Comparison of ENCODE assay signal across 8 cellular contexts in genomic region chr16:29284746-29285145, GRCh38.
A peak's percentile ranks its signal among the peaks of the same experiment; 100 is the strongest.
DNase-seq lines count a peak whose midpoint lies in the region; ATAC-seq, FAIRE-seq and TF ChIP-seq lines count a peak whose summit lies in the region.
"Not testable (repeated sequence)": the region's sequence is repeated elsewhere in the genome, so short reads cannot be mapped to it uniquely, and the experiment has no call there.

No MANE protein-coding gene starts in this region.

- H3K9me3 Mint-ChIP-seq in astrocyte (ENCODE audit: unreplicated experiment); stimulated activated naive B cell treated with anti-CD40 and anti-IgM and Interleukin-4, amounts not matched to agents 10 μg/mL and 1 μg/mL and 100 μg/mL, for 72 hours: not testable (repeated sequence)

- peak overlapping the region; percentile 55 for H4K91ac ChIP-seq in IMR-90 (ENCODE audit: insufficient read depth, low read depth, low read length)

- H3K9me1 ChIP-seq in IMR-90 (ENCODE audit: insufficient read depth, low read length); endothelial cell of umbilical vein (replicated peaks; ENCODE audit: control insufficient read depth, extremely low read depth, insufficient read depth, low read length): not testable (repeated sequence)

- peak overlapping the region; percentile 73 to 87 (median 81) for H3K4me2 ChIP-seq in BLaER1 treated with 17β-estradiol and CSF1 and Interleukin-3, amounts not matched to agents 10 nM and 100 nM
- H3K4me2 ChIP-seq in IMR-90 (ENCODE audit: low read depth, low read length); endothelial cell of umbilical vein (ENCODE audit: insufficient read depth, low read length): not testable (repeated sequence)
- H3K4me2 ChIP-seq in astrocyte (ENCODE audit: low read length) (peak overlapping the region; percentile 38), osteoblast (ENCODE audit: insufficient read depth, low read length) (peak overlapping the region; percentile 53)

- H4K8ac ChIP-seq in IMR-90 (ENCODE audit: low read depth in 2 of 2, low read length in 2 of 2) = peak overlapping the region in 1 of 2 experiments; percentile 64; a peak in 1 of 4 replicates

- H2AK9ac ChIP-seq in IMR-90 (replicated peaks; ENCODE audit: low read depth, low read length, poor library complexity) = not testable (repeated sequence)

- in situ Hi-C loops in IMR-90 (cut with MboI; ENCODE audit: low sequenced_read_pairs) = not testable (repeated sequence)

- peak overlapping the region; percentile 80; the same call in 1 of the 3 replicates for H2BK15ac ChIP-seq in IMR-90 (ENCODE audit: low read depth, low read length)

- H3K79me1 ChIP-seq in IMR-90 (ENCODE audit: low read depth in 1 of 2, low read length in 2 of 2) = not testable (repeated sequence)

- H2BK20ac ChIP-seq in IMR-90 (ENCODE audit: low read depth, low read length) = peak overlapping the region; percentile 72; the same call in 1 of the 2 replicates

- H3K4ac ChIP-seq in IMR-90 (ENCODE audit: low read depth, low read length) = peak overlapping the region; percentile 7; the same call in 1 of the 2 replicates

- not testable (repeated sequence) for TF ChIP-seq CTCF in IMR-90 (conservative IDR thresholded peaks at IDR 0.05; ENCODE audit: low read depth, low read length); astrocyte (IDR thresholded peaks at IDR 0.05; ENCODE audit: insufficient read depth, low read depth, low read length); endothelial cell of umbilical vein (IDR thresholded peaks at IDR 0.05; ENCODE audit: extremely low read depth in 1 of 2, insufficient read depth in 1 of 2, low read depth in 1 of 2, low read length in 2 of 2); osteoblast (IDR thresholded peaks at IDR 0.05; ENCODE audit: extremely low read depth, low read depth, low read length)

- H3K27me3 ChIP-seq in BLaER1 treated with 17β-estradiol and CSF1 and Interleukin-3, amounts not matched to agents 10 nM and 100 nM = peaks cover 0 to 31% (median 0%) of the 10 kb centered on the region in 11 experiments; a peak in 3 of 22 replicates
- not testable (repeated sequence) for H3K27me3 ChIP-seq in IMR-90 (ENCODE audit: control insufficient read depth, insufficient read depth, low read length); astrocyte (ENCODE audit: insufficient read depth, low read length); endothelial cell of umbilical vein (ENCODE audit: control insufficient read depth in 2 of 2, insufficient read depth in 2 of 2, low read length in 2 of 2); osteoblast (ENCODE audit: insufficient read depth, low read length)

- TF ChIP-seq RAD21 in IMR-90 (IDR thresholded peaks at IDR 0.05; ENCODE audit: low read length) = not testable (repeated sequence)

- H3K79me2 ChIP-seq in astrocyte (ENCODE audit: insufficient read depth, low read length); endothelial cell of umbilical vein (ENCODE audit: control insufficient read depth, insufficient read depth, low read length); osteoblast (ENCODE audit: insufficient read depth, low read length): not testable (repeated sequence)

- CTCF ChIA-PET in IMR-90 (lab: Yijun Ruan, JAX); endothelial cell of umbilical vein (lab: Charles Lee): not testable (repeated sequence)

- H3K4me1 Mint-ChIP-seq in astrocyte (ENCODE audit: low read depth, unreplicated experiment) = peaks cover 12% of the 10 kb centered on the region
- H3K4me1 Mint-ChIP-seq in stimulated activated naive B cell treated with anti-CD40 and anti-IgM and Interleukin-4, amounts not matched to agents 10 μg/mL and 1 μg/mL and 100 μg/mL, for 72 hours = peaks cover 26 to 55% of the 10 kb centered on the region in 2 donors

- H3K9me3 ChIP-seq in BLaER1 treated with 17β-estradiol and CSF1 and Interleukin-3, amounts not matched to agents 10 nM and 100 nM (replicated peaks in 1 of 11) = peaks cover 0 to 15% (median 0%) of the 10 kb centered on the region in 11 experiments; a peak in 4 of 22 replicates
- not testable (repeated sequence) for H3K9me3 ChIP-seq in IMR-90 (ENCODE audit: control insufficient read depth, insufficient read depth, low read length); astrocyte (ENCODE audit: insufficient read depth, low read depth, low read length); endothelial cell of umbilical vein (replicated peaks; ENCODE audit: control insufficient read depth, insufficient read depth, low read length); mesodermal cell (ENCODE audit: control insufficient read depth, low read length); osteoblast (ENCODE audit: low read depth, low read length)

- ATAC-seq in IMR-90 (ENCODE audit: low read depth) = not testable (repeated sequence)
- ATAC-seq in activated CD4-positive, CD25-positive, alpha-beta regulatory T cell treated with anti-CD3 and anti-CD28 coated beads, Interleukin-2, amount 50 U/mL, for 24 hours = peak; percentile 36 to 44
- ATAC-seq in stimulated activated naive B cell treated with anti-CD40 and anti-IgM and Interleukin-4, amounts not matched to agents 10 μg/mL and 1 μg/mL and 100 μg/mL, for 72 hours (replicated peaks) = peak; percentile 91 to 92

- dilution Hi-C loops in IMR-90 (cut with HindIII; ENCODE audit: low sequenced_read_pairs, unreplicated experiment); endothelial cell of umbilical vein (cut with MboI; ENCODE audit: extremely low pct_ligation_motif_present, low sequenced_read_pairs): not testable (repeated sequence)

- not testable (repeated sequence) for H3K4me3 Mint-ChIP-seq in astrocyte (ENCODE audit: unreplicated experiment)
- peak overlapping the region; percentile 14 to 66 for H3K4me3 Mint-ChIP-seq in stimulated activated naive B cell treated with anti-CD40 and anti-IgM and Interleukin-4, amounts not matched to agents 10 μg/mL and 1 μg/mL and 100 μg/mL, for 72 hours

- DNase-seq in IMR-90; astrocyte (ENCODE audit: low read depth); endothelial cell of umbilical vein (ENCODE audit: low read depth, low spot score); osteoblast (ENCODE audit: insufficient read length, low spot score, missing footprints): not testable (repeated sequence)
- DNase-seq in stimulated activated naive B cell treated with anti-CD40 and anti-IgM and Interleukin-4, amounts not matched to agents 10 μg/mL and 1 μg/mL and 100 μg/mL, for 72 hours = peak; percentile 43

- H3K27ac ChIP-seq in BLaER1 treated with 17β-estradiol and CSF1 and Interleukin-3, amounts not matched to agents 10 nM and 100 nM = peak overlapping the region in 8 of 11 experiments; percentile 32 to 74 (median 57); a peak in 14 of 22 replicates
- H3K27ac ChIP-seq in IMR-90 (ENCODE audit: insufficient read depth, low read length); astrocyte (ENCODE audit: low read depth, low read length); endothelial cell of umbilical vein (ENCODE audit: insufficient read depth, low read depth, low read length); osteoblast (ENCODE audit: low read depth, low read length): not testable (repeated sequence)
- H3K27ac ChIP-seq in mesodermal cell (ENCODE audit: low read depth, low read length, severe bottlenecking) = peak overlapping the region; percentile 81

- not testable (repeated sequence) for H2BK120ac ChIP-seq in IMR-90 (ENCODE audit: low read depth, low read length)

- H3K4me1 ChIP-seq in BLaER1 treated with 17β-estradiol and CSF1 and Interleukin-3, amounts not matched to agents 10 nM and 100 nM = peaks cover 33 to 65% (median 54%) of the 10 kb centered on the region in 10 experiments
- H3K4me1 ChIP-seq in IMR-90 (ENCODE audit: control insufficient read depth, insufficient read depth, low read length) (peaks cover 14% of the 10 kb centered on the region), mesodermal cell (ENCODE audit: control insufficient read depth, insufficient read depth, low read length, poor library complexity, severe bottlenecking) (peaks cover 16% of the 10 kb centered on the region)
- H3K4me1 ChIP-seq in astrocyte (ENCODE audit: insufficient read depth, low read length); endothelial cell of umbilical vein (ENCODE audit: control insufficient read depth, extremely low read depth, insufficient read depth, low read length); osteoblast (ENCODE audit: insufficient read depth, low read length): not testable (repeated sequence)

- H4K20me1 ChIP-seq in BLaER1 treated with 17β-estradiol and CSF1 and Interleukin-3, amounts not matched to agents 10 nM and 100 nM; IMR-90 (ENCODE audit: insufficient read depth, low read length); astrocyte (ENCODE audit: insufficient read depth, low read length); endothelial cell of umbilical vein (replicated peaks; ENCODE audit: control insufficient read depth, extremely low read depth, insufficient read depth, low read length); osteoblast (ENCODE audit: insufficient read depth, low read length): not testable (repeated sequence)

- peak overlapping the region in 5 of 10 experiments; percentile 9 to 48 (median 42); a peak in 5 of 20 replicates for H3K4me3 ChIP-seq in BLaER1 treated with 17β-estradiol and CSF1 and Interleukin-3, amounts not matched to agents 10 nM and 100 nM
- H3K4me3 ChIP-seq in IMR-90 (ENCODE audit: insufficient read depth, low read depth, low read length); astrocyte (ENCODE audit: insufficient read depth, low read depth, low read length); endothelial cell of umbilical vein (replicated peaks in 1 of 3; ENCODE audit: insufficient read depth in 1 of 3, low read depth in 1 of 3, low read length in 3 of 3); mesodermal cell (ENCODE audit: extremely low read depth, insufficient read depth, low read length, poor library complexity, severe bottlenecking): not testable (repeated sequence)
- peak overlapping the region; percentile 46 for H3K4me3 ChIP-seq in osteoblast (ENCODE audit: insufficient read depth, low read length)

- peak overlapping the region in 9 of 11 experiments; percentile 15 to 62 (median 50); a peak in 9 of 22 replicates for H3K9ac ChIP-seq in BLaER1 treated with 17β-estradiol and CSF1 and Interleukin-3, amounts not matched to agents 10 nM and 100 nM
- not testable (repeated sequence) for H3K9ac ChIP-seq in IMR-90 (ENCODE audit: low read depth, low read length); endothelial cell of umbilical vein (replicated peaks; ENCODE audit: extremely low read depth, insufficient read depth, low read length)
- H3K9ac ChIP-seq in astrocyte (ENCODE audit: low read length) = peak overlapping the region; percentile 35

- POLR2A ChIA-PET in IMR-90 (lab: Charles Lee; ENCODE audit: unreplicated experiment); endothelial cell of umbilical vein (lab: Charles Lee): not testable (repeated sequence)

- H3K36me3 Mint-ChIP-seq in astrocyte (ENCODE audit: low read depth, unreplicated experiment) = not testable (repeated sequence)
- H3K36me3 Mint-ChIP-seq in stimulated activated naive B cell treated with anti-CD40 and anti-IgM and Interleukin-4, amounts not matched to agents 10 μg/mL and 1 μg/mL and 100 μg/mL, for 72 hours = peaks cover 15 to 16% of the 10 kb centered on the region in 2 donors

- not testable (repeated sequence) for H2BK5ac ChIP-seq in IMR-90 (ENCODE audit: low read depth, low read length, poor library complexity, severe bottlenecking)

- not testable (repeated sequence) for H4K5ac ChIP-seq in IMR-90 (ENCODE audit: low read depth, low read length)

- not testable (repeated sequence) for H3K14ac ChIP-seq in IMR-90 (replicated peaks; ENCODE audit: low read depth, low read length)

- peak overlapping the region; percentile 77 for H3K27ac Mint-ChIP-seq in astrocyte (ENCODE audit: unreplicated experiment)
- H3K27ac Mint-ChIP-seq in stimulated activated naive B cell treated with anti-CD40 and anti-IgM and Interleukin-4, amounts not matched to agents 10 μg/mL and 1 μg/mL and 100 μg/mL, for 72 hours = peak overlapping the region; percentile 75

- not testable (repeated sequence) for TF ChIP-seq POLR2A in IMR-90 (IDR thresholded peaks at IDR 0.05; ENCODE audit: low read depth, low read length); endothelial cell of umbilical vein (IDR thresholded peaks at IDR 0.05; ENCODE audit: low read depth, low read length)

- intact Hi-C loops in IMR-90 (cut with micrococcal nuclease); endothelial cell of umbilical vein (cut with micrococcal nuclease): not testable (repeated sequence)

- H3K18ac ChIP-seq in IMR-90 (ENCODE audit: low read depth, low read length) = not testable (repeated sequence)

- H3K56ac ChIP-seq in IMR-90 (ENCODE audit: extremely low read depth, insufficient read depth, low read length) = not testable (repeated sequence)

- H3K23ac ChIP-seq in IMR-90 (ENCODE audit: low read depth, low read length) = not testable (repeated sequence)

- not testable (repeated sequence) for H3K36me3 ChIP-seq in BLaER1 treated with 17β-estradiol and CSF1 and Interleukin-3, amounts not matched to agents 10 nM and 100 nM; astrocyte (ENCODE audit: insufficient read depth, low read length); endothelial cell of umbilical vein (ENCODE audit: control insufficient read depth in 2 of 2, extremely low read depth in 1 of 2, insufficient read depth in 2 of 2, low read length in 2 of 2); mesodermal cell (ENCODE audit: control insufficient read depth, insufficient read depth, low read length); osteoblast (ENCODE audit: insufficient read depth, low read length)
- peaks cover 13% of the 10 kb centered on the region; the same call in 1 of the 2 replicates for H3K36me3 ChIP-seq in IMR-90 (ENCODE audit: control insufficient read depth, insufficient read depth, low read length)

- H2AFZ ChIP-seq in IMR-90 (replicated peaks; ENCODE audit: low read length, poor library complexity) = not testable (repeated sequence)
- H2AFZ ChIP-seq in astrocyte (ENCODE audit: low read depth, low read length) = peak overlapping the region; percentile 41
- peak overlapping the region; percentile 59 for H2AFZ ChIP-seq in endothelial cell of umbilical vein (ENCODE audit: low read depth, low read length)
- peak overlapping the region; percentile 15 for H2AFZ ChIP-seq in osteoblast (ENCODE audit: low read length)

- not testable (repeated sequence) for H3K27me3 Mint-ChIP-seq in astrocyte (ENCODE audit: low read depth, unreplicated experiment); stimulated activated naive B cell treated with anti-CD40 and anti-IgM and Interleukin-4, amounts not matched to agents 10 μg/mL and 1 μg/mL and 100 μg/mL, for 72 hours

- FAIRE-seq in astrocyte (lab: Jason Lieb, UNC); endothelial cell of umbilical vein (lab: Jason Lieb, UNC): not testable (repeated sequence)

- WGBS in IMR-90 (ENCODE audit: extremely low coverage in 2 of 2, insufficient read length in 1 of 2), 2 experiments = no CpG with 5 or more reads among the region's 6 CpGs
- WGBS in mesodermal cell (ENCODE audit: insufficient coverage in 2 of 2), 2 experiments = no CpG with 5 or more reads among the region's 6 CpGs

- not testable (repeated sequence) for BruUV-seq in IMR-90 (replicated peaks; lab: Mats Ljungman, UMichigan); endothelial cell of umbilical vein (replicated peaks; lab: Mats Ljungman, UMichigan)

- H2AK5ac ChIP-seq in IMR-90 (ENCODE audit: low read depth, low read length) = peak overlapping the region; percentile 64
